ENCODE assay signal across 2 cellular contexts in the genomic region with DNA sequence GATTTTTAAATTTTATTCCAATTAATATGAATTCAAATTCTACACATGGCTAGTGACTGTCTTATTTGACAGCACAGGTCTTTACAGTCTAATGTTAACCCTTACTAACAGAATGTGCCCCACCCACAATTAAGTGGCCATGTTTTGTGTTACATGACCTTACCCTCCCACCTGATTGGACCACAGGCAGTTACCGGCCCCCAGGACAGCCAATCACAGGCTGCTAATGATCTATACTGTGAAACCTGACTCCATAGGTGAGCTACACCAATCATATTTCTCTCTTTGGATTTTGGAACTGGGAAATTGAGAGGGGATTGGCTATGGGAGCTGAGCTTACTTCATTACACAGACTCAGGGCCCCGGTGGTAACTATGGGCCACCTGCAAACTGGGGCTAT.
A peak's percentile ranks its signal among the peaks of the same experiment; 100 is the strongest.
TF ChIP-seq lines count a peak whose summit lies in the region.

No MANE protein-coding gene starts in this region.

TF ChIP-seq in HEK293, 187 proteins besides CTCF, POLR2A, EP300 and RAD21:
- peak; percentile 56 for TF ChIP-seq SP2 (tag by site-specific recombination; IDR thresholded peaks at IDR 0.05)
- TF ChIP-seq MYNN (tag by site-specific recombination; IDR thresholded peaks at IDR 0.05; ENCODE audit: borderline replicate concordance), result no peak

TF ChIP-seq in GM12878, 131 proteins besides CTCF, POLR2A, EP300 and RAD21:
- no peak for TF ChIP-seq GABPA (IDR thresholded peaks at IDR 0.05; ENCODE audit: low read depth)
- TF ChIP-seq YBX1 (IDR thresholded peaks at IDR 0.05), result no peak
- TF ChIP-seq POLR2AphosphoS2 (IDR thresholded peaks at IDR 0.05; ENCODE audit: low read depth, low read length), result no peak
- TF ChIP-seq POU2F2 (IDR thresholded peaks at IDR 0.05; ENCODE audit: borderline replicate concordance, low read depth, low read length), result no peak
- TF ChIP-seq TARDBP (IDR thresholded peaks at IDR 0.05; ENCODE audit: borderline replicate concordance), result no peak
- TF ChIP-seq ESRRA (IDR thresholded peaks at IDR 0.05; ENCODE audit: low read length), result no peak
- TF ChIP-seq BMI1 (IDR thresholded peaks at IDR 0.05; ENCODE audit: borderline replicate concordance), result no peak
- TF ChIP-seq ZNF217 (IDR thresholded peaks at IDR 0.05), result no peak
- TF ChIP-seq NR2F1 (conservative IDR thresholded peaks at IDR 0.05), result no peak
- TF ChIP-seq JUND (IDR thresholded peaks at IDR 0.05; ENCODE audit: low read depth, low read length), result no peak
- no peak for TF ChIP-seq MYC (IDR thresholded peaks at IDR 0.05; ENCODE audit: insufficient read depth, insufficient read length, insufficient replicate concordance, low read length, severe bottlenecking)
- TF ChIP-seq, protein P1, sequence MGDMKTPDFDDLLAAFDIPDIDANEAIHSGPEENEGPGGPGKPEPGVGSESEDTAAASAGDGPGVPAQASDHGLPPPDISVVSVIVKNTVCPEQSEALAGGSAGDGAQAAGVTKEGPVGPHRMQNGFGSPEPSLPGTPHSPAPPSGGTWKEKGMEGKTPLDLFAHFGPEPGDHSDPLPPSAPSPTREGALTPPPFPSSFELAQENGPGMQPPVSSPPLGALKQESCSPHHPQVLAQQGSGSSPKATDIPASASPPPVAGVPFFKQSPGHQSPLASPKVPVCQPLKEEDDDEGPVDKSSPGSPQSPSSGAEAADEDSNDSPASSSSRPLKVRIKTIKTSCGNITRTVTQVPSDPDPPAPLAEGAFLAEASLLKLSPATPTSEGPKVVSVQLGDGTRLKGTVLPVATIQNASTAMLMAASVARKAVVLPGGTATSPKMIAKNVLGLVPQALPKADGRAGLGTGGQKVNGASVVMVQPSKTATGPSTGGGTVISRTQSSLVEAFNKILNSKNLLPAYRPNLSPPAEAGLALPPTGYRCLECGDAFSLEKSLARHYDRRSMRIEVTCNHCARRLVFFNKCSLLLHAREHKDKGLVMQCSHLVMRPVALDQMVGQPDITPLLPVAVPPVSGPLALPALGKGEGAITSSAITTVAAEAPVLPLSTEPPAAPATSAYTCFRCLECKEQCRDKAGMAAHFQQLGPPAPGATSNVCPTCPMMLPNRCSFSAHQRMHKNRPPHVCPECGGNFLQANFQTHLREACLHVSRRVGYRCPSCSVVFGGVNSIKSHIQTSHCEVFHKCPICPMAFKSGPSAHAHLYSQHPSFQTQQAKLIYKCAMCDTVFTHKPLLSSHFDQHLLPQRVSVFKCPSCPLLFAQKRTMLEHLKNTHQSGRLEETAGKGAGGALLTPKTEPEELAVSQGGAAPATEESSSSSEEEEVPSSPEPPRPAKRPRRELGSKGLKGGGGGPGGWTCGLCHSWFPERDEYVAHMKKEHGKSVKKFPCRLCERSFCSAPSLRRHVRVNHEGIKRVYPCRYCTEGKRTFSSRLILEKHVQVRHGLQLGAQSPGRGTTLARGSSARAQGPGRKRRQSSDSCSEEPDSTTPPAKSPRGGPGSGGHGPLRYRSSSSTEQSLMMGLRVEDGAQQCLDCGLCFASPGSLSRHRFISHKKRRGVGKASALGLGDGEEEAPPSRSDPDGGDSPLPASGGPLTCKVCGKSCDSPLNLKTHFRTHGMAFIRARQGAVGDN (IDR thresholded peaks at IDR 0.05), result no peak
- no peak for TF ChIP-seq MAX (IDR thresholded peaks at IDR 0.05; ENCODE audit: low read depth, low read length)
- TF ChIP-seq NR2C1 (IDR thresholded peaks at IDR 0.05), result no peak
- TF ChIP-seq SUZ12 (IDR thresholded peaks at IDR 0.05; ENCODE audit: unreplicated experiment), result no peak
- TF ChIP-seq BHLHE40 (IDR thresholded peaks at IDR 0.05; ENCODE audit: borderline replicate concordance in 1 of 2, low read depth in 2 of 2, low read length in 1 of 2), result no peak
- TF ChIP-seq, protein P2, sequence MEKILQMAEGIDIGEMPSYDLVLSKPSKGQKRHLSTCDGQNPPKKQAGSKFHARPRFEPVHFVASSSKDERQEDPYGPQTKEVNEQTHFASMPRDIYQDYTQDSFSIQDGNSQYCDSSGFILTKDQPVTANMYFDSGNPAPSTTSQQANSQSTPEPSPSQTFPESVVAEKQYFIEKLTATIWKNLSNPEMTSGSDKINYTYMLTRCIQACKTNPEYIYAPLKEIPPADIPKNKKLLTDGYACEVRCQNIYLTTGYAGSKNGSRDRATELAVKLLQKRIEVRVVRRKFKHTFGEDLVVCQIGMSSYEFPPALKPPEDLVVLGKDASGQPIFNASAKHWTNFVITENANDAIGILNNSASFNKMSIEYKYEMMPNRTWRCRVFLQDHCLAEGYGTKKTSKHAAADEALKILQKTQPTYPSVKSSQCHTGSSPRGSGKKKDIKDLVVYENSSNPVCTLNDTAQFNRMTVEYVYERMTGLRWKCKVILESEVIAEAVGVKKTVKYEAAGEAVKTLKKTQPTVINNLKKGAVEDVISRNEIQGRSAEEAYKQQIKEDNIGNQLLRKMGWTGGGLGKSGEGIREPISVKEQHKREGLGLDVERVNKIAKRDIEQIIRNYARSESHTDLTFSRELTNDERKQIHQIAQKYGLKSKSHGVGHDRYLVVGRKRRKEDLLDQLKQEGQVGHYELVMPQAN (conservative IDR thresholded peaks at IDR 0.05), result no peak
- TF ChIP-seq, protein P3, sequence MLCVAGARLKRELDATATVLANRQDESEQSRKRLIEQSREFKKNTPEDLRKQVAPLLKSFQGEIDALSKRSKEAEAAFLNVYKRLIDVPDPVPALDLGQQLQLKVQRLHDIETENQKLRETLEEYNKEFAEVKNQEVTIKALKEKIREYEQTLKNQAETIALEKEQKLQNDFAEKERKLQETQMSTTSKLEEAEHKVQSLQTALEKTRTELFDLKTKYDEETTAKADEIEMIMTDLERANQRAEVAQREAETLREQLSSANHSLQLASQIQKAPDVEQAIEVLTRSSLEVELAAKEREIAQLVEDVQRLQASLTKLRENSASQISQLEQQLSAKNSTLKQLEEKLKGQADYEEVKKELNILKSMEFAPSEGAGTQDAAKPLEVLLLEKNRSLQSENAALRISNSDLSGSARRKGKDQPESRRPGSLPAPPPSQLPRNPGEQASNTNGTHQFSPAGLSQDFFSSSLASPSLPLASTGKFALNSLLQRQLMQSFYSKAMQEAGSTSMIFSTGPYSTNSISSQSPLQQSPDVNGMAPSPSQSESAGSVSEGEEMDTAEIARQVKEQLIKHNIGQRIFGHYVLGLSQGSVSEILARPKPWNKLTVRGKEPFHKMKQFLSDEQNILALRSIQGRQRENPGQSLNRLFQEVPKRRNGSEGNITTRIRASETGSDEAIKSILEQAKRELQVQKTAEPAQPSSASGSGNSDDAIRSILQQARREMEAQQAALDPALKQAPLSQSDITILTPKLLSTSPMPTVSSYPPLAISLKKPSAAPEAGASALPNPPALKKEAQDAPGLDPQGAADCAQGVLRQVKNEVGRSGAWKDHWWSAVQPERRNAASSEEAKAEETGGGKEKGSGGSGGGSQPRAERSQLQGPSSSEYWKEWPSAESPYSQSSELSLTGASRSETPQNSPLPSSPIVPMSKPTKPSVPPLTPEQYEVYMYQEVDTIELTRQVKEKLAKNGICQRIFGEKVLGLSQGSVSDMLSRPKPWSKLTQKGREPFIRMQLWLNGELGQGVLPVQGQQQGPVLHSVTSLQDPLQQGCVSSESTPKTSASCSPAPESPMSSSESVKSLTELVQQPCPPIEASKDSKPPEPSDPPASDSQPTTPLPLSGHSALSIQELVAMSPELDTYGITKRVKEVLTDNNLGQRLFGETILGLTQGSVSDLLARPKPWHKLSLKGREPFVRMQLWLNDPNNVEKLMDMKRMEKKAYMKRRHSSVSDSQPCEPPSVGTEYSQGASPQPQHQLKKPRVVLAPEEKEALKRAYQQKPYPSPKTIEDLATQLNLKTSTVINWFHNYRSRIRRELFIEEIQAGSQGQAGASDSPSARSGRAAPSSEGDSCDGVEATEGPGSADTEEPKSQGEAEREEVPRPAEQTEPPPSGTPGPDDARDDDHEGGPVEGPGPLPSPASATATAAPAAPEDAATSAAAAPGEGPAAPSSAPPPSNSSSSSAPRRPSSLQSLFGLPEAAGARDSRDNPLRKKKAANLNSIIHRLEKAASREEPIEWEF (IDR thresholded peaks at IDR 0.05; ENCODE audit: insufficient replicate concordance, low read depth, low read length), result no peak
- TF ChIP-seq REST (IDR thresholded peaks at IDR 0.05; ENCODE audit: low read depth, low read length), result no peak
